ENCODE assay signal across 23 cellular contexts in the genomic region with DNA sequence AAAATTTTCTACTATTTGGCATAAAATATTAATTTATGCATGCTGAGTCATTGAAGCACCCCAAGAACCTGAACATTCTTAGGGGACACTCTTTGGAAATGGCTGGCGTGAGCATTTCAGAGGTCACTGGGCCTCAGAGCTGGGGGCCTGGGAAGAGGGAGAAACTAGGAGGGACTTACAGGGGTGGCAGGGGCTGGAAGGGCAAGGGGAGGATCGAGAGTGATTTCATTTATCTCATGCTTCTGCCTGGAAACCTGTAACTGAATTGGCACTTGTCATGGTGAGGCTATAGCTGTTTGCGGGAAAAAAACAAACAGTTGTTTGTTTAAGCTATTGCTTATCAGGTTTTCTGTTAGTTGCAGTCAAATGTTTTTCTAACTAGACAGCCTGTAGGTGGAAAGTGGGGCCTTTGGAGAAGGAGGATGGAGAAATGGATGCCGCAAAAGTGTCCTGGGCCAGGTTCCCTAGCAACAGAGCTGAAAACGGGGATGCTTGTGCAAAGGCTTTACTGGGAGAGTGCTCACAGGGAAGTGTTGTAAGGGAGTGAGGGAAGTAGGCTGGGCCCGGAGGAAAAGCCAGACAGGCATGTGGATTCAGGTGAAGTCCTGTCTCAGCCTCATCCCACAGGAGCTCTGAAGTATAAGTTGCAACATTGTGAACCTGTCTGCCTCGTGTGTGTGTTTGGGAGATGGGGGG. TPM values are rescaled to one million over a fixed set of nuclear protein-coding genes. Genes with fewer than 3 reads are reported as not detected.
"Had no signal": no experiment of that assay in that cellular context is flagged by ENCODE, and none has a peak within 500 bp of the region (broad histone marks: within the 10 kb centered on the region; RNA-seq: fewer than 3 reads in every experiment).

No MANE protein-coding gene starts in this region.

- H3K4me2 ChIP-seq: hepatocyte had no signal

- H3K4me1 Mint-ChIP-seq: activated naive CD8-positive, alpha-beta T cell treated with anti-CD3 and anti-CD28 coated beads, Interleukin-2, amount 10 ng/mL, durations not matched to agents 7 days and 5 days; immature natural killer cell; naive thymus-derived CD4-positive, alpha-beta T cell had no signal

- DNase-seq: activated naive CD4-positive, alpha-beta T cell; activated naive CD8-positive, alpha-beta T cell treated with anti-CD3 and anti-CD28 coated beads, Interleukin-2, amount 10 ng/mL, durations not matched to agents 7 days and 5 days; activated T-cell treated with anti-CD3 and anti-CD28 coated beads for 4 hours; central memory CD4-positive, alpha-beta T cell; colonic mucosa; immature natural killer cell; left cardiac atrium; mammary epithelial cell; mucosa of descending colon; naive thymus-derived CD4-positive, alpha-beta T cell; retina; stimulated activated CD4-positive, alpha-beta T cell treated with anti-CD3 and anti-CD28 coated beads, Interleukin-15, amount 100 ng/mL, for 24 hours; stimulated activated CD4-positive, alpha-beta T cell treated with anti-CD3 and anti-CD28 coated beads, Interleukin-4, amount 100 ng/mL, for 24 hours; stimulated activated naive CD4-positive, alpha-beta T cell; substantia nigra had no signal

- H3K9me3 Mint-ChIP-seq: activated naive CD8-positive, alpha-beta T cell treated with anti-CD3 and anti-CD28 coated beads, Interleukin-2, amount 10 ng/mL, durations not matched to agents 7 days and 5 days had no signal

- H3K4me1 ChIP-seq: colonic mucosa, tibial nerve had no signal

- H3K79me2 ChIP-seq: hepatocyte had no signal

- H3K27ac Mint-ChIP-seq: activated naive CD8-positive, alpha-beta T cell treated with anti-CD3 and anti-CD28 coated beads, Interleukin-2, amount 10 ng/mL, durations not matched to agents 7 days and 5 days; brain; immature natural killer cell; naive thymus-derived CD4-positive, alpha-beta T cell had no signal

- H3K4me3 ChIP-seq: colonic mucosa, hepatocyte, mucosa of descending colon, tibial nerve had no signal

- H3K4me3 Mint-ChIP-seq: activated naive CD8-positive, alpha-beta T cell treated with anti-CD3 and anti-CD28 coated beads, Interleukin-2, amount 10 ng/mL, durations not matched to agents 7 days and 5 days; immature natural killer cell; naive thymus-derived CD4-positive, alpha-beta T cell had no signal

- H2AFZ ChIP-seq: hepatocyte had no signal

- H3K27me3 ChIP-seq: colonic mucosa, hepatocyte had no signal

- H3K36me3 Mint-ChIP-seq: activated naive CD8-positive, alpha-beta T cell treated with anti-CD3 and anti-CD28 coated beads, Interleukin-2, amount 10 ng/mL, durations not matched to agents 7 days and 5 days; brain; immature natural killer cell had no signal

- H3K27ac ChIP-seq: colonic mucosa, hepatocyte, neutrophil, tibial nerve had no signal

- H3K9me3 ChIP-seq: colonic mucosa, mucosa of descending colon, neutrophil, tibial nerve had no signal

- ATAC-seq: activated CD4-positive, CD25-positive, alpha-beta regulatory T cell treated with anti-CD3 and anti-CD28 coated beads, Interleukin-2, amount 50 U/mL, for 24 hours; esophagus mucosa; left cardiac atrium; mucosa of descending colon; naive thymus-derived CD4-positive, alpha-beta T cell had no signal

- H3K36me3 ChIP-seq: colonic mucosa, neutrophil, tibial nerve had no signal

RNA-seq across cellular contexts. Expression of gene OVOL2, which starts 43.6 kb away (rescaled TPM):
- total RNA-seq: activated naive CD8-positive, alpha-beta T cell treated with anti-CD3 and anti-CD28 coated beads, Interleukin-2, amount 10 ng/mL, durations not matched to agents 7 days and 5 days; glomerular endothelial cell; left cardiac atrium; naive thymus-derived CD4-positive, alpha-beta T cell; skeletal muscle tissue; tibial nerve had no signal
